In the genomic region with DNA sequence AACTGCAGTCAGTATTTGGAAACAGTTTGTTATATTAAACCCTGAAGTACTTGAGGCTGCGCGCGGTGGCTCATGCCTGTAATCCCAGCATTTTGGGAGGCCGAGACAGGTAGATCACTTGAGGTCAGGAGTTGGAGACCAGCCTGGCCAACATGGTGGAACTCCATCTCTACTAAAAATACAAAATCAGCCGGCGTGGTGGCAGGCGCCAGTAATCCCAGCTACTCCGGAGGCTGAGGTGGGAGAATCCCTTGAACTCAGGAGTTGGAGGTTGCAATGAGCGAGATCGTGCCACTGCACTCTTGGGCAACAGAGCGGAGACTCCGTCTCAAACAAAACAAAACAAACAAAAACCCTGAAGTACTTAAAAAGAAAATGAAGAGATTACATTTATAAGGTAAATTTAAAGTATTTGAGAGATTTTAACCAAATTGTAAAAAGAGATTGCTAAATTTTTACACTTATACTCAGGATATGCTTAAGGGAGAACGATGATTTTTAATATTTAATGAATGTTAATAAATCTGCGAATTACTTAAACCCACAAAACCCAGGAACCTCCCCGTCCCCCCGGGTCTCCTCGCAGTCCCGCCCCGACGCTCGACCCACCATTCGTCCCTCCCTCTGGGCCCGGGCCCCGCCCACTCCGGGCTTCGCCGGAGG, we compare ENCODE assay signal across 8 cellular contexts. TPM values are rescaled to one million over a fixed set of nuclear protein-coding genes. Genes with fewer than 3 reads are reported as not detected.
DNase-seq lines count a peak whose midpoint lies in the region; ATAC-seq and TF ChIP-seq lines count a peak whose summit lies in the region.

No MANE protein-coding gene starts in this region.

- intact Hi-C loops in OCI-LY7 (cut with micrococcal nuclease; ENCODE audit: unreplicated experiment) = loop anchor here (5.0 kb wide), 2 partner anchors 86 to 1236 kb away; partner anchors contain the start of genes TUBGCP2 and ZNF511

- H3K9me2 ChIP-seq in OCI-LY7 (ENCODE audit: insufficient read depth, low read length) = no peaks in the 10 kb centered on the region

- peak overlapping the region; percentile 27; the same call in 1 of the 2 replicates for H2AFZ ChIP-seq in OCI-LY7 (ENCODE audit: low read length)

- no peaks in the 10 kb centered on the region for H4K20me1 ChIP-seq in OCI-LY7 (ENCODE audit: insufficient read depth, low read length)

- H3K4me3 Mint-ChIP-seq in CD8-positive, alpha-beta memory T cell = peak overlapping the region; percentile 76 to 94 (median 89)
- H3K4me3 Mint-ChIP-seq in osteocyte (ENCODE audit: unreplicated experiment) = peak overlapping the region; percentile 91

- peaks cover 0 to 35% (median 5%) of the 10 kb centered on the region in 3 donors for H3K36me3 Mint-ChIP-seq in CD8-positive, alpha-beta memory T cell
- H3K36me3 Mint-ChIP-seq in osteocyte (ENCODE audit: unreplicated experiment) = peaks cover 18% of the 10 kb centered on the region

- H3K4me1 Mint-ChIP-seq in CD8-positive, alpha-beta memory T cell = peaks cover 46 to 65% (median 65%) of the 10 kb centered on the region in 3 donors
- H3K4me1 Mint-ChIP-seq in osteocyte (ENCODE audit: unreplicated experiment) = peaks cover 13% of the 10 kb centered on the region

- H3K36me3 ChIP-seq in CD8-positive, alpha-beta memory T cell (ENCODE audit: insufficient read depth, low read length) = peaks cover 8% of the 10 kb centered on the region
- H3K36me3 ChIP-seq in OCI-LY7 (ENCODE audit: insufficient read depth, low read length) (peaks cover 31% of the 10 kb centered on the region), endocrine pancreas (ENCODE audit: control insufficient read depth, insufficient read depth, low read length) (no peaks in the 10 kb centered on the region)

- H3K79me2 ChIP-seq in OCI-LY7 (ENCODE audit: insufficient read depth, low read depth, low read length) = peaks cover 50% of the 10 kb centered on the region

- H3K27ac ChIP-seq in CD8-positive, alpha-beta memory T cell (ENCODE audit: low read depth, low read length) = no peak overlapping the region
- H3K27ac ChIP-seq in OCI-LY7 (ENCODE audit: low read depth, low read length, poor library complexity, severe bottlenecking) = peak overlapping the region; percentile 55

- CTCF ChIA-PET in CD8-positive, alpha-beta memory T cell (lab: Charles Lee) = interaction anchor here (3.0 kb wide), 1 partner anchor 64 kb away, joined by 8 read pairs; no protein-coding TSS in a partner anchor
- CTCF ChIA-PET in OCI-LY7 (lab: Charles Lee; ENCODE audit: unreplicated experiment) = interaction anchor here (1.1 kb wide), 1 partner anchor 64 kb away, joined by 3 read pairs; no protein-coding TSS in a partner anchor

- TF ChIP-seq CTCF in OCI-LY7 (conservative IDR thresholded peaks at IDR 0.05; ENCODE audit: low read length) (no peak), osteocyte (IDR thresholded peaks at IDR 0.05) (no peak)

- peak overlapping the region; percentile 74 for H3K4me3 ChIP-seq in CD8-positive, alpha-beta memory T cell (ENCODE audit: low read length)
- H3K4me3 ChIP-seq in OCI-LY7 (ENCODE audit: low read depth, low read length, poor library complexity, severe bottlenecking) (peak overlapping the region; percentile 99), endocrine pancreas (ENCODE audit: control insufficient read depth, insufficient read depth, low read length) (peak overlapping the region; percentile 63)

- no peak for DNase-seq in CD8-positive, alpha-beta memory T cell
- DNase-seq in OCI-LY7 (ENCODE audit: low spot score) = no peak
- DNase-seq in osteocyte (ENCODE audit: extremely low spot score, unreplicated experiment) = no peak
- no peak for DNase-seq in stimulated activated CD4-positive, alpha-beta T cell treated with anti-CD3 and anti-CD28 coated beads, Interleukin-15, amount 100 ng/mL, for 24 hours

- H3K4me2 ChIP-seq in OCI-LY7 (ENCODE audit: low read length) = peak overlapping the region; percentile 67

- no TSS peak for BruUV-seq in OCI-LY7 (replicated peaks; lab: Mats Ljungman, UMichigan)

- POLR2A ChIA-PET in CD8-positive, alpha-beta memory T cell (lab: Charles Lee) = interaction anchor here (1.1 kb wide), 1 partner anchor 48 kb away, joined by 3 read pairs; no protein-coding TSS in a partner anchor
- POLR2A ChIA-PET in OCI-LY7 (lab: Charles Lee) = no interaction called here

- peak overlapping the region in 7 of 8 donors; percentile 45 to 93 (median 68) for H3K27ac Mint-ChIP-seq in CD8-positive, alpha-beta memory T cell
- H3K27ac Mint-ChIP-seq in osteocyte (ENCODE audit: unreplicated experiment) = peak overlapping the region; percentile 83

- H3K9me3 Mint-ChIP-seq in CD8-positive, alpha-beta memory T cell = no peaks in the 10 kb centered on the region
- H3K9me3 Mint-ChIP-seq in osteocyte (ENCODE audit: unreplicated experiment) = no peaks in the 10 kb centered on the region

- peaks cover 46% of the 10 kb centered on the region for H3K4me1 ChIP-seq in CD8-positive, alpha-beta memory T cell (ENCODE audit: insufficient read depth, low read length)
- H3K4me1 ChIP-seq in OCI-LY7 (ENCODE audit: insufficient read depth, low read length, poor library complexity, severe bottlenecking) (peaks cover 57% of the 10 kb centered on the region), endocrine pancreas (ENCODE audit: control insufficient read depth, insufficient read depth, low read length) (no peaks in the 10 kb centered on the region)

- H3K27me3 Mint-ChIP-seq in CD8-positive, alpha-beta memory T cell = no peaks in the 10 kb centered on the region
- H3K27me3 Mint-ChIP-seq in osteocyte (ENCODE audit: unreplicated experiment) = no peaks in the 10 kb centered on the region

- no peak for ATAC-seq in GM21528 (IDR thresholded peaks at IDR 0.05; ENCODE audit: low FRiP score, unreplicated experiment)
- no peak for ATAC-seq in GM18858 (IDR thresholded peaks at IDR 0.05; ENCODE audit: unreplicated experiment)
- ATAC-seq in HG02884 (IDR thresholded peaks at IDR 0.05; ENCODE audit: unreplicated experiment) = no peak

- no peaks in the 10 kb centered on the region for H3K27me3 ChIP-seq in CD8-positive, alpha-beta memory T cell (ENCODE audit: insufficient read depth, low read length, poor library complexity, severe bottlenecking)
- no peaks in the 10 kb centered on the region for H3K27me3 ChIP-seq in endocrine pancreas (ENCODE audit: control insufficient read depth, insufficient read depth, low read length)

- H3K9me3 ChIP-seq in CD8-positive, alpha-beta memory T cell (ENCODE audit: low read length) = no peaks in the 10 kb centered on the region
- no peaks in the 10 kb centered on the region for H3K9me3 ChIP-seq in OCI-LY7 (ENCODE audit: low read length)
- no peaks in the 10 kb centered on the region for H3K9me3 ChIP-seq in endocrine pancreas (ENCODE audit: control insufficient read depth, low read length)

- no peak overlapping the region for H3K9ac ChIP-seq in endocrine pancreas (ENCODE audit: control insufficient read depth, insufficient read depth, low read length)

RNA-seq across cellular contexts. Expression of gene MTG1, which starts 0.4 kb away (rescaled TPM):
- 10 to 100 TPM; 53.9 to 54.6 TPM for total RNA-seq in CD8-positive, alpha-beta memory T cell
- polyA plus RNA-seq in CD8-positive, alpha-beta memory T cell = 38.5 TPM
- 60.3 and 85.6 TPM in 2 replicates for total RNA-seq in OCI-LY7 (2014; rRNA removed; shearing (Covaris generic))
- total RNA-seq in OCI-LY7 (2022) (101 and 107 TPM in 2 replicates), osteocyte (57.3 and 65.2 TPM in 2 replicates)

RNA-seq across cellular contexts. Expression of gene PAOX, which starts 14.5 kb away (rescaled TPM):
- 1 to 10 TPM; 6.4 to 6.7 TPM for total RNA-seq in CD8-positive, alpha-beta memory T cell
- polyA plus RNA-seq in CD8-positive, alpha-beta memory T cell = 16.8 TPM
- total RNA-seq in OCI-LY7 (2014; rRNA removed; shearing (Covaris generic)) = 5.9 and 10.7 TPM in 2 replicates
- total RNA-seq in OCI-LY7 (2022) = 16.0 and 28.1 TPM in 2 replicates
- 6.5 and 8.7 TPM in 2 replicates for total RNA-seq in osteocyte

RNA-seq across cellular contexts. Expression of gene ECHS1, which starts 20.4 kb away (rescaled TPM):
- 10 to 100 TPM; 74.7 to 76.3 TPM for total RNA-seq in CD8-positive, alpha-beta memory T cell
- polyA plus RNA-seq in CD8-positive, alpha-beta memory T cell = 103 TPM
- total RNA-seq in OCI-LY7 (2014; rRNA removed; shearing (Covaris generic)) = 39.5 and 48.3 TPM in 2 replicates
- total RNA-seq in OCI-LY7 (2022) = 42.2 and 46.2 TPM in 2 replicates
- 62.9 and 65.1 TPM in 2 replicates for total RNA-seq in osteocyte

RNA-seq across cellular contexts. Expression of gene SPRN, which starts 30.9 kb away (rescaled TPM):
- total RNA-seq in CD8-positive, alpha-beta memory T cell = not detected
- 0.43 TPM for polyA plus RNA-seq in CD8-positive, alpha-beta memory T cell
- not detected in 2 replicates for total RNA-seq in OCI-LY7 (2014; rRNA removed; shearing (Covaris generic))
- total RNA-seq in OCI-LY7 (2022) (not detected in 2 replicates), osteocyte (2.2 and 2.7 TPM in 2 replicates)

RNA-seq across cellular contexts. Expression of gene FUOM, which starts 35.7 kb away (rescaled TPM):
- 10 to 100 TPM; 34.6 to 39.8 TPM for total RNA-seq in CD8-positive, alpha-beta memory T cell
- 22.9 TPM for polyA plus RNA-seq in CD8-positive, alpha-beta memory T cell
- 46.0 and 47.5 TPM in 2 replicates for total RNA-seq in OCI-LY7 (2014; rRNA removed; shearing (Covaris generic))
- 23.6 and 30.4 TPM in 2 replicates for total RNA-seq in OCI-LY7 (2022)
- total RNA-seq in osteocyte = 20.5 and 24.0 TPM in 2 replicates
